Comparison of ENCODE assay signal across 1 cellular context in the genomic region with DNA sequence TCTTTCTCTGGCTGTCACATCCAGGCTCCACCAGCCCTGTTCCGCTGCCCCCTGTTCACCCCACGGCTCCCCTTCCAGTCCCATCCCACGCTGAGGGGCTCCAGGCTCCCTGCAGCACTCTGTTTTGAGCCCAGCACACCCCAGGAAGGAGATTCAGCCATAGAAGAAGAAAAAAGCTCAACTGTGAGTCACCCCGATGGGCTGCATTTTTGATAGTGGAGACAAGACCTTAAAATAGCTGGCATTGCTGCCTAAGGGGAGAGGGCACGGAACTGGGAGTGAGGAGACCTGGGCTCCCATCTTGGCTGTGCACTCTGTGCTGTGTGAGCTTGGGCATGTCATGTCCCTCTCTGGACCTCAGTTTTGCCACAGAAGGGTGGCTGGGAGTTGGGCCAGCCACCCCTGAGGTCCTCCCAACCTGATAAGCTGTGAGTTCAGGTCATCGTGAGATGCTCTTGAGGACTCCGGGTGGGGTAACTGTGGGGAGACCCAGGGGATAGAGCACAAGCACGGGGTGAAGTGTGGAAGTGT.
TF ChIP-seq lines count a peak whose summit lies in the region.

No MANE protein-coding gene starts in this region.

TF ChIP-seq in GM23338, 12 proteins besides CTCF, POLR2A, EP300 and RAD21 (continued from another document):
- TF ChIP-seq, protein P1, sequence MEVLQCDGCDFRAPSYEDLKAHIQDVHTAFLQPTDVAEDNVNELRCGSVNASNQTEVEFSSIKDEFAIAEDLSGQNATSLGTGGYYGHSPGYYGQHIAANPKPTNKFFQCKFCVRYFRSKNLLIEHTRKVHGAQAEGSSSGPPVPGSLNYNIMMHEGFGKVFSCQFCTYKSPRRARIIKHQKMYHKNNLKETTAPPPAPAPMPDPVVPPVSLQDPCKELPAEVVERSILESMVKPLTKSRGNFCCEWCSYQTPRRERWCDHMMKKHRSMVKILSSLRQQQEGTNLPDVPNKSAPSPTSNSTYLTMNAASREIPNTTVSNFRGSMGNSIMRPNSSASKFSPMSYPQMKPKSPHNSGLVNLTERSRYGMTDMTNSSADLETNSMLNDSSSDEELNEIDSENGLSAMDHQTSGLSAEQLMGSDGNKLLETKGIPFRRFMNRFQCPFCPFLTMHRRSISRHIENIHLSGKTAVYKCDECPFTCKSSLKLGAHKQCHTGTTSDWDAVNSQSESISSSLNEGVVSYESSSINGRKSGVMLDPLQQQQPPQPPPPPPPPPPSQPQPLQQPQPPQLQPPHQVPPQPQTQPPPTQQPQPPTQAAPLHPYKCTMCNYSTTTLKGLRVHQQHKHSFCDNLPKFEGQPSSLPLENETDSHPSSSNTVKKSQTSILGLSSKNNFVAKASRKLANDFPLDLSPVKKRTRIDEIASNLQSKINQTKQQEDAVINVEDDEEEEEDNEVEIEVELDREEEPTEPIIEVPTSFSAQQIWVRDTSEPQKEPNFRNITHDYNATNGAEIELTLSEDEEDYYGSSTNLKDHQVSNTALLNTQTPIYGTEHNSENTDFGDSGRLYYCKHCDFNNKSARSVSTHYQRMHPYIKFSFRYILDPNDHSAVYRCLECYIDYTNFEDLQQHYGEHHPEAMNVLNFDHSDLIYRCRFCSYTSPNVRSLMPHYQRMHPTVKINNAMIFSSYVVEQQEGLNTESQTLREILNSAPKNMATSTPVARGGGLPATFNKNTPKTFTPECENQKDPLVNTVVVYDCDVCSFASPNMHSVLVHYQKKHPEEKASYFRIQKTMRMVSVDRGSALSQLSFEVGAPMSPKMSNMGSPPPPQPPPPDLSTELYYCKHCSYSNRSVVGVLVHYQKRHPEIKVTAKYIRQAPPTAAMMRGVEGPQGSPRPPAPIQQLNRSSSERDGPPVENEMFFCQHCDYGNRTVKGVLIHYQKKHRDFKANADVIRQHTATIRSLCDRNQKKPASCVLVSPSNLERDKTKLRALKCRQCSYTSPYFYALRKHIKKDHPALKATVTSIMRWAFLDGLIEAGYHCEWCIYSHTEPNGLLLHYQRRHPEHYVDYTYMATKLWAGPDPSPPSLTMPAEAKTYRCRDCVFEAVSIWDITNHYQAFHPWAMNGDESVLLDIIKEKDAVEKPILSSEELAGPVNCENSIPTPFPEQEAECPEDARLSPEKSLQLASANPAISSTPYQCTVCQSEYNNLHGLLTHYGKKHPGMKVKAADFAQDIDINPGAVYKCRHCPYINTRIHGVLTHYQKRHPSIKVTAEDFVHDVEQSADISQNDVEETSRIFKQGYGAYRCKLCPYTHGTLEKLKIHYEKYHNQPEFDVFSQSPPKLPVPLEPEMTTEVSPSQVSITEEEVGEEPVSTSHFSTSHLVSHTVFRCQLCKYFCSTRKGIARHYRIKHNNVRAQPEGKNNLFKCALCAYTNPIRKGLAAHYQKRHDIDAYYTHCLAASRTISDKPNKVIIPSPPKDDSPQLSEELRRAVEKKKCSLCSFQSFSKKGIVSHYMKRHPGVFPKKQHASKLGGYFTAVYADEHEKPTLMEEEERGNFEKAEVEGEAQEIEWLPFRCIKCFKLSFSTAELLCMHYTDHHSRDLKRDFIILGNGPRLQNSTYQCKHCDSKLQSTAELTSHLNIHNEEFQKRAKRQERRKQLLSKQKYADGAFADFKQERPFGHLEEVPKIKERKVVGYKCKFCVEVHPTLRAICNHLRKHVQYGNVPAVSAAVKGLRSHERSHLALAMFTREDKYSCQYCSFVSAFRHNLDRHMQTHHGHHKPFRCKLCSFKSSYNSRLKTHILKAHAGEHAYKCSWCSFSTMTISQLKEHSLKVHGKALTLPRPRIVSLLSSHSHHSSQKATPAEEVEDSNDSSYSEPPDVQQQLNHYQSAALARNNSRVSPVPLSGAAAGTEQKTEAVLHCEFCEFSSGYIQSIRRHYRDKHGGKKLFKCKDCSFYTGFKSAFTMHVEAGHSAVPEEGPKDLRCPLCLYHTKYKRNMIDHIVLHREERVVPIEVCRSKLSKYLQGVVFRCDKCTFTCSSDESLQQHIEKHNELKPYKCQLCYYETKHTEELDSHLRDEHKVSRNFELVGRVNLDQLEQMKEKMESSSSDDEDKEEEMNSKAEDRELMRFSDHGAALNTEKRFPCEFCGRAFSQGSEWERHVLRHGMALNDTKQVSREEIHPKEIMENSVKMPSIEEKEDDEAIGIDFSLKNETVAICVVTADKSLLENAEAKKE (CRISPR knock-in tag; IDR thresholded peaks at IDR 0.05): no peak
- TF ChIP-seq NANOG (IDR thresholded peaks at IDR 0.05; ENCODE audit: borderline replicate concordance) (no peak), ZNF114 (CRISPR knock-in tag; IDR thresholded peaks at IDR 0.05) (no peak), EZH2 (IDR thresholded peaks at IDR 0.05; ENCODE audit: low read depth, unreplicated experiment) (no peak), CREB1 (CRISPR knock-in tag; IDR thresholded peaks at IDR 0.05; ENCODE audit: low read depth) (no peak), JUNB (IDR thresholded peaks at IDR 0.05; ENCODE audit: unreplicated experiment) (no peak), ZNF331 (CRISPR knock-in tag; IDR thresholded peaks at IDR 0.05; ENCODE audit: low read depth) (no peak), EZH2phosphoT487 (IDR thresholded peaks at IDR 0.05; ENCODE audit: unreplicated experiment) (no peak), POLR2AphosphoS5 (IDR thresholded peaks at IDR 0.05; ENCODE audit: low read depth) (no peak)
- TF ChIP-seq, protein P2, sequence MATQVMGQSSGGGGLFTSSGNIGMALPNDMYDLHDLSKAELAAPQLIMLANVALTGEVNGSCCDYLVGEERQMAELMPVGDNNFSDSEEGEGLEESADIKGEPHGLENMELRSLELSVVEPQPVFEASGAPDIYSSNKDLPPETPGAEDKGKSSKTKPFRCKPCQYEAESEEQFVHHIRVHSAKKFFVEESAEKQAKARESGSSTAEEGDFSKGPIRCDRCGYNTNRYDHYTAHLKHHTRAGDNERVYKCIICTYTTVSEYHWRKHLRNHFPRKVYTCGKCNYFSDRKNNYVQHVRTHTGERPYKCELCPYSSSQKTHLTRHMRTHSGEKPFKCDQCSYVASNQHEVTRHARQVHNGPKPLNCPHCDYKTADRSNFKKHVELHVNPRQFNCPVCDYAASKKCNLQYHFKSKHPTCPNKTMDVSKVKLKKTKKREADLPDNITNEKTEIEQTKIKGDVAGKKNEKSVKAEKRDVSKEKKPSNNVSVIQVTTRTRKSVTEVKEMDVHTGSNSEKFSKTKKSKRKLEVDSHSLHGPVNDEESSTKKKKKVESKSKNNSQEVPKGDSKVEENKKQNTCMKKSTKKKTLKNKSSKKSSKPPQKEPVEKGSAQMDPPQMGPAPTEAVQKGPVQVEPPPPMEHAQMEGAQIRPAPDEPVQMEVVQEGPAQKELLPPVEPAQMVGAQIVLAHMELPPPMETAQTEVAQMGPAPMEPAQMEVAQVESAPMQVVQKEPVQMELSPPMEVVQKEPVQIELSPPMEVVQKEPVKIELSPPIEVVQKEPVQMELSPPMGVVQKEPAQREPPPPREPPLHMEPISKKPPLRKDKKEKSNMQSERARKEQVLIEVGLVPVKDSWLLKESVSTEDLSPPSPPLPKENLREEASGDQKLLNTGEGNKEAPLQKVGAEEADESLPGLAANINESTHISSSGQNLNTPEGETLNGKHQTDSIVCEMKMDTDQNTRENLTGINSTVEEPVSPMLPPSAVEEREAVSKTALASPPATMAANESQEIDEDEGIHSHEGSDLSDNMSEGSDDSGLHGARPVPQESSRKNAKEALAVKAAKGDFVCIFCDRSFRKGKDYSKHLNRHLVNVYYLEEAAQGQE (IDR thresholded peaks at IDR 0.05; ENCODE audit: unreplicated experiment): no peak
TF ChIP-seq in GM23338: peak in this region for 0.
